In genomic region chr9:136854113-136854841, GRCh38 we compare ENCODE assay signal across 1 cellular context.
TF ChIP-seq lines count a peak whose summit lies in the region.

No MANE protein-coding gene starts in this region.

TF ChIP-seq in WTC11, 78 proteins besides CTCF, POLR2A, EP300 and RAD21 (continued from another document):
- TF ChIP-seq ZNF281 (CRISPR knock-in tag; IDR thresholded peaks at IDR 0.05), result no peak
- TF ChIP-seq, protein P1, sequence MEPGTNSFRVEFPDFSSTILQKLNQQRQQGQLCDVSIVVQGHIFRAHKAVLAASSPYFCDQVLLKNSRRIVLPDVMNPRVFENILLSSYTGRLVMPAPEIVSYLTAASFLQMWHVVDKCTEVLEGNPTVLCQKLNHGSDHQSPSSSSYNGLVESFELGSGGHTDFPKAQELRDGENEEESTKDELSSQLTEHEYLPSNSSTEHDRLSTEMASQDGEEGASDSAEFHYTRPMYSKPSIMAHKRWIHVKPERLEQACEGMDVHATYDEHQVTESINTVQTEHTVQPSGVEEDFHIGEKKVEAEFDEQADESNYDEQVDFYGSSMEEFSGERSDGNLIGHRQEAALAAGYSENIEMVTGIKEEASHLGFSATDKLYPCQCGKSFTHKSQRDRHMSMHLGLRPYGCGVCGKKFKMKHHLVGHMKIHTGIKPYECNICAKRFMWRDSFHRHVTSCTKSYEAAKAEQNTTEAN (CRISPR knock-in tag; IDR thresholded peaks at IDR 0.05), result no peak
- no peak for TF ChIP-seq ZNF263 (CRISPR knock-in tag; IDR thresholded peaks at IDR 0.05; ENCODE audit: low read depth)
- TF ChIP-seq NFYB (CRISPR knock-in tag; conservative IDR thresholded peaks at IDR 0.05; ENCODE audit: low read depth), result no peak
- TF ChIP-seq, protein P2, sequence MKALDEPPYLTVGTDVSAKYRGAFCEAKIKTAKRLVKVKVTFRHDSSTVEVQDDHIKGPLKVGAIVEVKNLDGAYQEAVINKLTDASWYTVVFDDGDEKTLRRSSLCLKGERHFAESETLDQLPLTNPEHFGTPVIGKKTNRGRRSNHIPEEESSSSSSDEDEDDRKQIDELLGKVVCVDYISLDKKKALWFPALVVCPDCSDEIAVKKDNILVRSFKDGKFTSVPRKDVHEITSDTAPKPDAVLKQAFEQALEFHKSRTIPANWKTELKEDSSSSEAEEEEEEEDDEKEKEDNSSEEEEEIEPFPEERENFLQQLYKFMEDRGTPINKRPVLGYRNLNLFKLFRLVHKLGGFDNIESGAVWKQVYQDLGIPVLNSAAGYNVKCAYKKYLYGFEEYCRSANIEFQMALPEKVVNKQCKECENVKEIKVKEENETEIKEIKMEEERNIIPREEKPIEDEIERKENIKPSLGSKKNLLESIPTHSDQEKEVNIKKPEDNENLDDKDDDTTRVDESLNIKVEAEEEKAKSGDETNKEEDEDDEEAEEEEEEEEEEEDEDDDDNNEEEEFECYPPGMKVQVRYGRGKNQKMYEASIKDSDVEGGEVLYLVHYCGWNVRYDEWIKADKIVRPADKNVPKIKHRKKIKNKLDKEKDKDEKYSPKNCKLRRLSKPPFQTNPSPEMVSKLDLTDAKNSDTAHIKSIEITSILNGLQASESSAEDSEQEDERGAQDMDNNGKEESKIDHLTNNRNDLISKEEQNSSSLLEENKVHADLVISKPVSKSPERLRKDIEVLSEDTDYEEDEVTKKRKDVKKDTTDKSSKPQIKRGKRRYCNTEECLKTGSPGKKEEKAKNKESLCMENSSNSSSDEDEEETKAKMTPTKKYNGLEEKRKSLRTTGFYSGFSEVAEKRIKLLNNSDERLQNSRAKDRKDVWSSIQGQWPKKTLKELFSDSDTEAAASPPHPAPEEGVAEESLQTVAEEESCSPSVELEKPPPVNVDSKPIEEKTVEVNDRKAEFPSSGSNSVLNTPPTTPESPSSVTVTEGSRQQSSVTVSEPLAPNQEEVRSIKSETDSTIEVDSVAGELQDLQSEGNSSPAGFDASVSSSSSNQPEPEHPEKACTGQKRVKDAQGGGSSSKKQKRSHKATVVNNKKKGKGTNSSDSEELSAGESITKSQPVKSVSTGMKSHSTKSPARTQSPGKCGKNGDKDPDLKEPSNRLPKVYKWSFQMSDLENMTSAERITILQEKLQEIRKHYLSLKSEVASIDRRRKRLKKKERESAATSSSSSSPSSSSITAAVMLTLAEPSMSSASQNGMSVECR (CRISPR knock-in tag; IDR thresholded peaks at IDR 0.05; ENCODE audit: borderline replicate concordance), result no peak
- TF ChIP-seq ZNF232 (CRISPR knock-in tag; IDR thresholded peaks at IDR 0.05), result no peak
- TF ChIP-seq JUN (CRISPR knock-in tag; IDR thresholded peaks at IDR 0.05), result no peak
- TF ChIP-seq, protein P3, sequence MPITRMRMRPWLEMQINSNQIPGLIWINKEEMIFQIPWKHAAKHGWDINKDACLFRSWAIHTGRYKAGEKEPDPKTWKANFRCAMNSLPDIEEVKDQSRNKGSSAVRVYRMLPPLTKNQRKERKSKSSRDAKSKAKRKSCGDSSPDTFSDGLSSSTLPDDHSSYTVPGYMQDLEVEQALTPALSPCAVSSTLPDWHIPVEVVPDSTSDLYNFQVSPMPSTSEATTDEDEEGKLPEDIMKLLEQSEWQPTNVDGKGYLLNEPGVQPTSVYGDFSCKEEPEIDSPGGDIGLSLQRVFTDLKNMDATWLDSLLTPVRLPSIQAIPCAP (CRISPR knock-in tag; IDR thresholded peaks at IDR 0.05), result no peak
